8 cellular contexts compared by ENCODE assay signal in the genomic region with DNA sequence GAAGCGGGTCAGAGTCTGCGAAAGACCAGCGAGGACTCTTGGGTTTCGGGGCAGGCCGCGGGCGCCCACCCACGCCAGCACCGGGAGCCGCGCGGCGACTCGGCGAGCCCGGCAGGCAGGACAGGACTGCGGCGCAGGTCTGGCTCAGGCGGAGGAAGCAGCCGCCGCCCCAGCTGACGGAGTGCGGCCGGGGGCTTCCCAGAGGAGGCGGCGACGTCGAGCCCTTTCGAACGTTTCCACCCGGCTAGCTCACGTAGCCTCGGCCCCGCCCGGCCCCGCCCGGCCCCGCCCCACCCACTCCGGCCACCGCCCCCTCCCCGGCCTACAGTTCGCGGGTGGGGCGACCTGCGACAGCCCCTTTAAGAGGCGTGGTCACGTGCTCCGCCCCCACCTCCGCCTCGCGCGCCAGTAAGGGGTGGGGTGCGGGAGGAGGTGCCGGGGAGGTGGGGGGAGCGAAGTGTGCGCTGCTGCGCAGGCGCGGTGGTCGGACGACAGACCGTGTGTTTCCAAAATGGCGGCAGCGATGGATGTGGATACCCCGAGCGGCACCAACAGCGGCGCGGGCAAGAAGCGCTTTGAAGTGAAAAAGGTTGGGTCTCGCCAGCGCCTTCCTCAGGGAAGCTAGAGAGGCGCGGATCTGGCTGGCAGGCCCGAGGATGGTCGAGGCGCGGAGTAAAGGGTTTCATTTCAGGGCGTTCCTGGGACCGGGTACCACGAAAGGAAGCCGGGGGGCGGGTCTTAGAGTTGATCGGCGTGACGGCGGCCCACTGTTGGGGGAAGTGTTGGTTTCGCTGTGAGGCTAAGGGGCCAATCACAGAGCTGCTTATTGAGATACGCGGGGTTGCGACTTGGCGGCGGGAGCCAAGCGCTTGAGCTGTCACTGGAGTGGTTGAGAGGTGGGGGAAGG. TPM values are rescaled to one million over a fixed set of nuclear protein-coding genes. Genes with fewer than 3 reads are reported as not detected.
A peak's percentile ranks its signal among the peaks of the same experiment; 100 is the strongest.
DNase-seq lines count a peak whose midpoint lies in the region; ATAC-seq, FAIRE-seq and TF ChIP-seq lines count a peak whose summit lies in the region.

A gene (plus strand): TSS at position 491 of the 907 bp plus-strand sequence. CDS start 21 bp downstream, at position 512.

- DNase-seq in GM18507 (ENCODE audit: extremely low spot score, insufficient read length, low read depth): peak; percentile 93
- peak; percentile 77 for DNase-seq in NCI-H2029 treated with DMSO at 0.1 percent for 48 hours (lab: John Stamatoyannopoulos, UW)
- DNase-seq in T-helper 9 cell: peak; percentile 97
- DNase-seq in astrocyte of the hippocampus (ENCODE audit: low read depth, low spot score): peak; percentile 99
- peak; percentile 100 for DNase-seq in hepatocyte (ENCODE audit: low spot score)
- DNase-seq in renal cortical epithelial cell (ENCODE audit: low read depth): peak; percentile 95
- no peak for DNase-seq in D721Med (ENCODE audit: insufficient read length, low spot score)

- WGBS in hepatocyte (ENCODE audit: low lambda C conversion rate, missing lambda C conversion rate): 1% methylated on average over 63 of the region's 94 CpGs

- FAIRE-seq in GM18507 (lab: Jason Lieb, UNC) (peak; percentile 98), D721Med (lab: Jason Lieb, UNC) (no peak)

- H3K79me2 ChIP-seq in hepatocyte: peaks cover 49% of the 10 kb centered on the region

- peak within 1 kb of the TSS; percentile 92 for H3K4me2 ChIP-seq in hepatocyte

- no peaks in the 10 kb centered on the region for H3K36me3 ChIP-seq in hepatocyte (replicated peaks; ENCODE audit: insufficient read depth, low read depth)

- peaks cover 6% of the 10 kb centered on the region for H3K4me1 ChIP-seq in hepatocyte (ENCODE audit: insufficient read depth)

- peak; percentile 81 for ATAC-seq in HG02981 (IDR thresholded peaks at IDR 0.05; ENCODE audit: unreplicated experiment)

- no peak for TF ChIP-seq CTCF in hepatocyte (IDR thresholded peaks at IDR 0.05; ENCODE audit: poor library complexity)
- TF ChIP-seq CTCF in D721Med (IDR thresholded peaks at IDR 0.05; ENCODE audit: insufficient read depth, missing control alignments): no peak

- H2AFZ ChIP-seq in hepatocyte: peak within 1 kb of the TSS; percentile 95

- no peaks in the 10 kb centered on the region for H3K9me3 ChIP-seq in hepatocyte (ENCODE audit: low read depth)

- no peaks in the 10 kb centered on the region for H3K27me3 ChIP-seq in hepatocyte

- no peaks in the 10 kb centered on the region for H3K9me2 ChIP-seq in hepatocyte (replicated peaks; ENCODE audit: insufficient read depth)

- peak within 1 kb of the TSS; percentile 95 for H3K27ac ChIP-seq in hepatocyte

- H3K4me3 ChIP-seq in hepatocyte: peak within 1 kb of the TSS; percentile 77

- no peaks in the 10 kb centered on the region for H4K20me1 ChIP-seq in hepatocyte (ENCODE audit: insufficient read depth, poor library complexity, severe bottlenecking)

RNA-seq across cellular contexts. Expression of the gene that starts here (rescaled TPM):
- total RNA-seq in hepatocyte (63.2 and 84.4 TPM in 2 replicates), renal cortical epithelial cell (36.6 and 123 TPM in 2 replicates)
- 179 and 191 TPM in 2 replicates for polyA plus RNA-seq in hepatocyte
